1 cellular context compared by ENCODE assay signal in genomic region chr1:173867141-173867752, GRCh38.
A peak's percentile ranks its signal among the peaks of the same experiment; 100 is the strongest.
TF ChIP-seq lines count a peak whose summit lies in the region.

No MANE protein-coding gene starts in this region.

TF ChIP-seq in GM12878, 131 proteins besides CTCF, POLR2A, EP300 and RAD21:
- TF ChIP-seq HDAC6 (IDR thresholded peaks at IDR 0.05; ENCODE audit: unreplicated experiment) (no peak), POLR2AphosphoS5 (IDR thresholded peaks at IDR 0.05; ENCODE audit: low read length) (no peak), SMAD1 (IDR thresholded peaks at IDR 0.05; ENCODE audit: low read depth, partially characterized antibody) (no peak), WRNIP1 (IDR thresholded peaks at IDR 0.05; ENCODE audit: borderline replicate concordance, low read depth, low read length) (0 out of 2 replicates have a peak, but pooled peaks have one; percentile 76), CHD1 (IDR thresholded peaks at IDR 0.05; ENCODE audit: low read depth, low read length) (peak; percentile 91), ESRRA (IDR thresholded peaks at IDR 0.05; ENCODE audit: low read length) (no peak), RAD51 (IDR thresholded peaks at IDR 0.05) (no peak), ZNF384 (IDR thresholded peaks at IDR 0.05; ENCODE audit: borderline replicate concordance, low read depth, low read length) (no peak), ZSCAN29 (IDR thresholded peaks at IDR 0.05) (no peak), ZBTB40 (IDR thresholded peaks at IDR 0.05; ENCODE audit: borderline replicate concordance) (no peak), NR2C2 (IDR thresholded peaks at IDR 0.05; ENCODE audit: borderline replicate concordance, control insufficient read depth, insufficient read length, low read depth) (no peak), NKRF (conservative IDR thresholded peaks at IDR 0.05) (no peak), ZBTB4 (CRISPR knock-in tag; IDR thresholded peaks at IDR 0.05) (peak; percentile 29; the same call in 1 of the 2 replicates), STAT3 (IDR thresholded peaks at IDR 0.05; ENCODE audit: low read depth, low read length) (no peak), USF1 (IDR thresholded peaks at IDR 0.05; ENCODE audit: borderline replicate concordance, extremely low read length, insufficient read depth, low read depth, low read length) (no peak), GATAD2B (conservative IDR thresholded peaks at IDR 0.05; ENCODE audit: low read depth) (0 out of 2 replicates have a peak, but pooled peaks have one; percentile 45), SUZ12 (IDR thresholded peaks at IDR 0.05; ENCODE audit: unreplicated experiment) (no peak), FOXM1 (IDR thresholded peaks at IDR 0.05; ENCODE audit: low read depth, low read length) (0 out of 2 replicates have a peak, but pooled peaks have one; percentile 47), NFIC (IDR thresholded peaks at IDR 0.05; ENCODE audit: low read depth, low read length) (no peak), RBBP5 (conservative IDR thresholded peaks at IDR 0.05) (no peak), TAF1 (IDR thresholded peaks at IDR 0.05; ENCODE audit: borderline replicate concordance, low read depth, low read length) (no peak), ZNF592 (IDR thresholded peaks at IDR 0.05) (no peak), MAX (IDR thresholded peaks at IDR 0.05; ENCODE audit: low read depth, low read length) (peak; percentile 80)
